ENCODE assay signal across 28 cellular contexts in the genomic region with DNA sequence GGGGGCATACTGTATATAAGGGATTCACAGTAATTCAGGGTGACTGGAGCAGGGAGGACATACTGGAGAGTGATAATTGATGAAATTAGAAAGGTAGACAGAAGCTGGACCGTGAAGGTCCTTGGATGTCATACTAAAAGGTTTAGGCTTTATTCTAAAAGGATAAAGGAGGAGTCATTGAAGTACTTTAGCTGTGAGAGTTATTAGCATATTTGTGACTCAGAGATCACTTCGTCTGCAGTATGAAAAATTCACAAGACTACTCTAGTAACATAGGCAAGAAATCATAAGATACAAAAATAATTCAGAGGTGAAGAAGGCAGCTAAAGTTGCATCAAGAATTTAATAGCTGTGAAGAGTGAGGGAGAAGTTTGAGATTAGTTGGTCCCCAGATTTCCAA. TPM values are rescaled to one million over a fixed set of nuclear protein-coding genes. Genes with fewer than 3 reads are reported as not detected.
DNase-seq lines count a peak whose midpoint lies in the region; ATAC-seq lines count a peak whose summit lies in the region.
"Had no signal": no experiment of that assay in that cellular context is flagged by ENCODE, and none has a peak within 500 bp of the region (broad histone marks: within the 10 kb centered on the region; RNA-seq: fewer than 3 reads in every experiment).

No MANE protein-coding gene starts in this region.

- H3K27me3 Mint-ChIP-seq in activated CD4-positive, alpha-beta T cell treated with anti-CD3 and anti-CD28 coated beads for 36 hours: no peaks in the 10 kb centered on the region
- H3K27me3 Mint-ChIP-seq in stimulated activated naive CD8-positive, alpha-beta T cell treated with anti-CD3 and anti-CD28 coated beads, Interleukin-15, amount 100 ng/mL, for 72 hours: no peaks in the 10 kb centered on the region
- no peaks in the 10 kb centered on the region for H3K27me3 Mint-ChIP-seq in naive thymus-derived CD4-positive, alpha-beta T cell

- DNase-seq in activated CD4-positive, alpha-beta T cell treated with anti-CD3 and anti-CD28 coated beads for 36 hours: no peak
- DNase-seq in activated CD4-positive, alpha-beta T cell treated with anti-CD3 and anti-CD28 coated beads for 4 hours: no peak
- DNase-seq in stimulated activated naive CD8-positive, alpha-beta T cell treated with anti-CD3 and anti-CD28 coated beads, Interleukin-15, amount 100 ng/mL, for 72 hours: no peak
- no peak for DNase-seq in stimulated activated naive CD8-positive, alpha-beta T cell treated with anti-CD3 and anti-CD28 coated beads, Interleukin-15, Interleukin-2, amounts not matched to agents 100 U/mL and 50 U/mL, for 24 hours
- no peak for DNase-seq in naive thymus-derived CD4-positive, alpha-beta T cell
- no peak for DNase-seq in kidney glomerular epithelial cell (lab: John Stamatoyannopoulos, UW)
- DNase-seq: 8988T, ACHN, BE2C, GOT3, HFFc6, IMR-90, KG1, NCI-H1048, NCI-H1417, NCI-H1694 treated with DMSO at 0.1 percent for 48 hours, NCI-H2081, NCI-H2227 treated with DMSO at 0.1 percent for 48 hours, NCI-H526 treated with DMSO at 0.1 percent for 48 hours, SHP77 had no signal

- ATAC-seq in activated CD4-positive, alpha-beta T cell treated with anti-CD3 and anti-CD28 coated beads for 36 hours: peak; percentile 49
- peak; percentile 35 for ATAC-seq in stimulated activated naive CD8-positive, alpha-beta T cell treated with anti-CD3 and anti-CD28 coated beads, Interleukin-15, amount 100 ng/mL, for 72 hours
- no peak for ATAC-seq in stimulated activated naive CD8-positive, alpha-beta T cell treated with anti-CD3 and anti-CD28 coated beads, Interleukin-15, Interleukin-2, amounts not matched to agents 100 U/mL and 50 U/mL, for 24 hours
- no peak for ATAC-seq in naive thymus-derived CD4-positive, alpha-beta T cell
- ATAC-seq in HG03025 (IDR thresholded peaks at IDR 0.05; ENCODE audit: low FRiP score, unreplicated experiment): no peak
- ATAC-seq: Panc1 had no signal

- H3K4me1 Mint-ChIP-seq in activated CD4-positive, alpha-beta T cell treated with anti-CD3 and anti-CD28 coated beads for 36 hours: peaks cover 29% of the 10 kb centered on the region
- H3K4me1 Mint-ChIP-seq in stimulated activated naive CD8-positive, alpha-beta T cell treated with anti-CD3 and anti-CD28 coated beads, Interleukin-15, amount 100 ng/mL, for 72 hours: peaks cover 21% of the 10 kb centered on the region
- peaks cover 15 to 37% (median 32%) of the 10 kb centered on the region in 7 donors for H3K4me1 Mint-ChIP-seq in naive thymus-derived CD4-positive, alpha-beta T cell

- H3K9me3 ChIP-seq in naive thymus-derived CD4-positive, alpha-beta T cell (ENCODE audit: control insufficient read depth in 2 of 3, low read length in 3 of 3): no peaks in the 10 kb centered on the region
- H3K9me3 ChIP-seq: BE2C, HAP-1 had no signal

- no peak overlapping the region for H3K4me3 ChIP-seq in naive thymus-derived CD4-positive, alpha-beta T cell (ENCODE audit: low read length)
- H3K4me3 ChIP-seq: HAP-1 had no signal

- peaks cover 4% of the 10 kb centered on the region for H3K36me3 Mint-ChIP-seq in activated CD4-positive, alpha-beta T cell treated with anti-CD3 and anti-CD28 coated beads for 36 hours (ENCODE audit: low read depth)
- peaks cover 0 to 9% (median 0%) of the 10 kb centered on the region in 5 donors for H3K36me3 Mint-ChIP-seq in naive thymus-derived CD4-positive, alpha-beta T cell

- H3K36me3 ChIP-seq in naive thymus-derived CD4-positive, alpha-beta T cell (ENCODE audit: control insufficient read depth in 2 of 3, insufficient read depth in 3 of 3, low read length in 3 of 3): no peaks in the 10 kb centered on the region
- H3K36me3 ChIP-seq: BE2C, HAP-1 had no signal

- H3K9me3 Mint-ChIP-seq in activated CD4-positive, alpha-beta T cell treated with anti-CD3 and anti-CD28 coated beads for 36 hours (ENCODE audit: low read depth): no peaks in the 10 kb centered on the region
- H3K9me3 Mint-ChIP-seq in stimulated activated naive CD8-positive, alpha-beta T cell treated with anti-CD3 and anti-CD28 coated beads, Interleukin-15, amount 100 ng/mL, for 72 hours: no peaks in the 10 kb centered on the region
- H3K9me3 Mint-ChIP-seq in naive thymus-derived CD4-positive, alpha-beta T cell: no peaks in the 10 kb centered on the region
- H3K9me3 Mint-ChIP-seq: HFFc6 had no signal

- POLR2A ChIA-PET in activated CD4-positive, alpha-beta T cell treated with anti-CD3 and anti-CD28 coated beads for 36 hours (lab: Charles Lee): interaction anchor here (0.7 to 5.2 kb wide), 7 partner anchors 12 to 262 kb away, joined by 3 to 54 read pairs (median 4); no protein-coding TSS in a partner anchor
- POLR2A ChIA-PET in naive thymus-derived CD4-positive, alpha-beta T cell (lab: Charles Lee): interaction anchor here (1.4 to 9.6 kb wide), 9 partner anchors 9 to 29 kb away, joined by 5 to 140 read pairs (median 15); partner anchors contain the start of gene KCNA3

- CTCF ChIA-PET in activated CD4-positive, alpha-beta T cell treated with anti-CD3 and anti-CD28 coated beads for 36 hours (lab: Charles Lee): interaction anchor here (0.8 to 7.8 kb wide), 13 partner anchors 8 to 134 kb away, joined by 3 to 111 read pairs (median 7); no protein-coding TSS in a partner anchor
- CTCF ChIA-PET in naive thymus-derived CD4-positive, alpha-beta T cell (lab: Charles Lee): interaction anchor here (1.1 to 6.5 kb wide), 9 partner anchors 12 to 138 kb away, joined by 3 to 43 read pairs (median 5); no protein-coding TSS in a partner anchor

- H3K4me3 Mint-ChIP-seq in activated CD4-positive, alpha-beta T cell treated with anti-CD3 and anti-CD28 coated beads for 36 hours: no peak overlapping the region
- H3K4me3 Mint-ChIP-seq in stimulated activated naive CD8-positive, alpha-beta T cell treated with anti-CD3 and anti-CD28 coated beads, Interleukin-15, amount 100 ng/mL, for 72 hours: no peak overlapping the region
- H3K4me3 Mint-ChIP-seq in naive thymus-derived CD4-positive, alpha-beta T cell: no peak overlapping the region
- H3K4me3 Mint-ChIP-seq: CD14-positive monocyte, HFFc6 had no signal

- peak overlapping the region; percentile 48 for H3K27ac ChIP-seq in naive thymus-derived CD4-positive, alpha-beta T cell (ENCODE audit: low read depth, low read length)
- H3K27ac ChIP-seq: RWPE1 had no signal

- no peaks in the 10 kb centered on the region for H3K27me3 ChIP-seq in naive thymus-derived CD4-positive, alpha-beta T cell (ENCODE audit: control insufficient read depth in 2 of 2, insufficient read depth in 2 of 2, low read length in 2 of 2)
- H3K27me3 ChIP-seq: BE2C had no signal

- peaks cover 64 to 69% of the 10 kb centered on the region in 2 donors for H3K4me1 ChIP-seq in naive thymus-derived CD4-positive, alpha-beta T cell (ENCODE audit: control insufficient read depth in 2 of 2, insufficient read depth in 2 of 2, low read length in 2 of 2)
- H3K4me1 ChIP-seq: BE2C, HAP-1 had no signal

- intact Hi-C loops in activated CD4-positive, alpha-beta T cell treated with anti-CD3 and anti-CD28 coated beads for 36 hours (cut with DNase I, micrococcal nuclease): loop anchor here in 1 of 2 experiments (5.0 kb wide), 1 partner anchor 954 kb away; no protein-coding TSS in a partner anchor
- intact Hi-C loops in naive thymus-derived CD4-positive, alpha-beta T cell (cut with micrococcal nuclease): loop anchor here (1.0 to 10.0 kb wide), 2 partner anchors 10 to 956 kb away; no protein-coding TSS in a partner anchor

- no peak overlapping the region for H3K27ac Mint-ChIP-seq in activated CD4-positive, alpha-beta T cell treated with anti-CD3 and anti-CD28 coated beads for 36 hours
- H3K27ac Mint-ChIP-seq in stimulated activated naive CD8-positive, alpha-beta T cell treated with anti-CD3 and anti-CD28 coated beads, Interleukin-15, amount 100 ng/mL, for 72 hours: no peak overlapping the region
- no peak overlapping the region for H3K27ac Mint-ChIP-seq in naive thymus-derived CD4-positive, alpha-beta T cell
- H3K27ac Mint-ChIP-seq: CD14-positive monocyte, HFFc6 had no signal

RNA-seq across cellular contexts. Expression of gene KCNA3, which starts 26.3 kb away (rescaled TPM):
- 10 to 100 TPM; 20.0 to 20.5 TPM for total RNA-seq in activated CD4-positive, alpha-beta T cell treated with anti-CD3 and anti-CD28 coated beads for 36 hours
- total RNA-seq in naive thymus-derived CD4-positive, alpha-beta T cell: 100 to 1,000 TPM in 3 of 5 experiments, 10 to 100 TPM in 2; 74.1 to 115 (median 108) TPM
- 100 to 1,000 TPM; 105 to 114 TPM for polyA plus RNA-seq in naive thymus-derived CD4-positive, alpha-beta T cell
- total RNA-seq: G401, HFFc6, NCI-H460, SK-MEL-5 had no signal

RNA-seq across cellular contexts. Expression of gene KCNA2, which starts 42.2 kb away (rescaled TPM):
- total RNA-seq in activated CD4-positive, alpha-beta T cell treated with anti-CD3 and anti-CD28 coated beads for 36 hours: under 1 TPM; 0.25 to 0.37 TPM
- 1 to 10 TPM in 3 of 5 experiments, under 1 TPM in 2; 0.62 to 4.6 (median 1.2) TPM for total RNA-seq in naive thymus-derived CD4-positive, alpha-beta T cell
- polyA plus RNA-seq in naive thymus-derived CD4-positive, alpha-beta T cell: not detected
- total RNA-seq: G401, HFFc6, IMR-90, NCI-H460 had no signal
- polyA plus RNA-seq: CD14-positive monocyte, IMR-90 had no signal

Comparison
In these comparisons a context has a peak if more than half of its experiments do, and no peak if none do; other contexts are left out.
1. ATAC-seq: peak in activated CD4-positive, alpha-beta T cell treated with anti-CD3 and anti-CD28 coated beads for 36 hours (single experiment) and stimulated activated naive CD8-positive, alpha-beta T cell treated with anti-CD3 and anti-CD28 coated beads, Interleukin-15, amount 100 ng/mL, for 72 hours (single experiment); none in stimulated activated naive CD8-positive, alpha-beta T cell treated with anti-CD3 and anti-CD28 coated beads, Interleukin-15, Interleukin-2, amounts not matched to agents 100 U/mL and 50 U/mL, for 24 hours (single experiment), naive thymus-derived CD4-positive, alpha-beta T cell (single experiment) and HG03025 (single experiment).